25 cellular contexts compared by ENCODE assay signal in genomic region chr5:176527246-176528222, GRCh38. TPM values are rescaled to one million over a fixed set of nuclear protein-coding genes. Genes with fewer than 3 reads are reported as not detected.
A peak's percentile ranks its signal among the peaks of the same experiment; 100 is the strongest.
DNase-seq lines count a peak whose midpoint lies in the region; ATAC-seq and TF ChIP-seq lines count a peak whose summit lies in the region.
"Had no signal": no experiment of that assay in that cellular context is flagged by ENCODE, and none has a peak within 500 bp of the region (broad histone marks: within the 10 kb centered on the region; RNA-seq: fewer than 3 reads in every experiment).

No MANE protein-coding gene starts in this region.

- POLR2A ChIA-PET in PC-3 (lab: Charles Lee; ENCODE audit: unreplicated experiment), result no interaction called here

- intact Hi-C loops in PC-3 (cut with micrococcal nuclease) (no loop called here), posterior vena cava (cut with DNase I) (no loop called here)

- H3K4me3 ChIP-seq in PC-3 (ENCODE audit: low read length) (no peak overlapping the region), GM23248 (no peak overlapping the region)
- H3K4me3 ChIP-seq: ascending aorta, esophagus muscularis mucosa, gastroesophageal sphincter, SJCRH30 had no signal

- peaks cover 11% of the 10 kb centered on the region; the same call in 1 of the 2 replicates for H3K36me3 ChIP-seq in PC-3 (ENCODE audit: low read depth, low read length)
- no peaks in the 10 kb centered on the region for H3K36me3 ChIP-seq in GM23248 (ENCODE audit: low read depth)

- H3K27ac Mint-ChIP-seq in activated naive CD4-positive, alpha-beta T cell treated with anti-CD3 and anti-CD28 coated beads, Interleukin-2, amount 10 ng/mL, durations not matched to agents 7 days and 5 days, result peak overlapping the region; percentile 74
- peak overlapping the region; percentile 52 for H3K27ac Mint-ChIP-seq in glutamatergic neuron (ENCODE audit: unreplicated experiment)

- peaks cover 40% of the 10 kb centered on the region for H3K36me3 Mint-ChIP-seq in activated naive CD4-positive, alpha-beta T cell treated with anti-CD3 and anti-CD28 coated beads, Interleukin-2, amount 10 ng/mL, durations not matched to agents 7 days and 5 days
- no peaks in the 10 kb centered on the region for H3K36me3 Mint-ChIP-seq in glutamatergic neuron (ENCODE audit: unreplicated experiment)

- H3K79me2 ChIP-seq in PC-3 (ENCODE audit: low read length) (peaks cover under 1% of the 10 kb centered on the region; the same call in 1 of the 2 replicates), GM23248 (ENCODE audit: insufficient read depth) (no peaks in the 10 kb centered on the region)

- H3K4me2 ChIP-seq in PC-3 (ENCODE audit: low read length) (no peak overlapping the region), GM23248 (ENCODE audit: unreplicated experiment) (no peak overlapping the region)

- H3K4me1 ChIP-seq in PC-3 (ENCODE audit: insufficient read depth, low read length) (no peaks in the 10 kb centered on the region), GM23248 (ENCODE audit: insufficient read depth) (no peaks in the 10 kb centered on the region)
- H3K4me1 ChIP-seq: ascending aorta had no signal

- H3K9me2 ChIP-seq in PC-3 (replicated peaks; ENCODE audit: low read length), result no peaks in the 10 kb centered on the region
- H3K9me2 ChIP-seq in GM23248 (ENCODE audit: insufficient read depth), result no peaks in the 10 kb centered on the region

- no peak for ATAC-seq in PC-3
- ATAC-seq: left colon had no signal

- no peak overlapping the region for H2AFZ ChIP-seq in PC-3 (ENCODE audit: low read length)
- H2AFZ ChIP-seq in GM23248, result no peak overlapping the region

- H4K20me1 ChIP-seq in PC-3 (ENCODE audit: low read length) (no peaks in the 10 kb centered on the region), GM23248 (ENCODE audit: insufficient read depth) (no peaks in the 10 kb centered on the region)

- peaks cover 41% of the 10 kb centered on the region for H3K4me1 Mint-ChIP-seq in activated naive CD4-positive, alpha-beta T cell treated with anti-CD3 and anti-CD28 coated beads, Interleukin-2, amount 10 ng/mL, durations not matched to agents 7 days and 5 days
- H3K4me1 Mint-ChIP-seq in glutamatergic neuron (ENCODE audit: low read depth, unreplicated experiment), result peaks cover 6% of the 10 kb centered on the region

- H3F3A ChIP-seq in PC-3 (ENCODE audit: low read length, unreplicated experiment) (no peaks in the 10 kb centered on the region), GM23248 (ENCODE audit: insufficient read depth) (no peaks in the 10 kb centered on the region; the same call in 1 of the 2 replicates)

- no peak overlapping the region for H3K4me3 Mint-ChIP-seq in activated naive CD4-positive, alpha-beta T cell treated with anti-CD3 and anti-CD28 coated beads, Interleukin-2, amount 10 ng/mL, durations not matched to agents 7 days and 5 days
- no peak overlapping the region for H3K4me3 Mint-ChIP-seq in glutamatergic neuron (ENCODE audit: unreplicated experiment)
- H3K4me3 Mint-ChIP-seq: activated CD4-positive, alpha-beta T cell treated with anti-CD3 and anti-CD28 coated beads, Interleukin-2, amount 10 ng/mL, durations not matched to agents 7 days and 5 days had no signal

- no peaks in the 10 kb centered on the region for H3K9me3 ChIP-seq in PC-3 (ENCODE audit: low read length)
- no peaks in the 10 kb centered on the region for H3K9me3 ChIP-seq in GM23248 (ENCODE audit: low read depth)
- H3K9me3 ChIP-seq: ascending aorta, esophagus muscularis mucosa, gastroesophageal sphincter, SJCRH30 had no signal

- no peak for DNase-seq in activated naive CD4-positive, alpha-beta T cell treated with anti-CD3 and anti-CD28 coated beads, Interleukin-2, amount 10 ng/mL, durations not matched to agents 7 days and 5 days
- no peak for DNase-seq in activated naive CD4-positive, alpha-beta T cell treated with Interleukin-2 at 50 U/mL for 16 hours
- DNase-seq in PC-3, result no peak
- DNase-seq in glutamatergic neuron, result no peak
- peak; percentile 64 for DNase-seq in posterior vena cava (ENCODE audit: low spot score)
- DNase-seq in GM23248, result no peak
- no peak for DNase-seq in stimulated activated CD4-positive, alpha-beta T cell treated with anti-CD3 and anti-CD28 coated beads, Interleukin-1b, Interleukin-23, amount 100 ng/mL, for 48 hours
- no peak for DNase-seq in GM19240 (ENCODE audit: insufficient read length, low spot score)
- DNase-seq: activated CD4-positive, alpha-beta T cell treated with anti-CD3 and anti-CD28 coated beads, Interleukin-2, amount 10 ng/mL, durations not matched to agents 7 days and 5 days; activated gamma-delta T cell treated with Interleukin-2 at 50 U/mL for 16 hours; C1 segment of cervical spinal cord; DMS 273 treated with DMSO at 0.1 percent for 48 hours; effector CD4-positive, alpha-beta T cell; GDM1; left colon; NCI-H187 treated with DMSO at 0.1 percent for 48 hours; NCI-H226; NCI-H82; OCI-M1; SJCRH30; T-helper 1 cell had no signal

- TSS peak; percentile 19 for BruUV-seq in PC-3 (replicated peaks; lab: Mats Ljungman, UMichigan)

- 89 to 92% methylated on average over 25 to 34 of the region's 34 CpGs for WGBS in GM23248 (ENCODE audit: low coverage in 1 of 2, low lambda C conversion rate in 2 of 2, missing lambda C conversion rate in 2 of 2), 2 experiments

- H3K27ac ChIP-seq in PC-3 (ENCODE audit: low read length) (no peak overlapping the region), GM23248 (no peak overlapping the region)
- H3K27ac ChIP-seq: ascending aorta, esophagus muscularis mucosa, SJCRH30 had no signal

- in situ Hi-C loops in GM23248 (cut with MboI), result no loop called here

- no peaks in the 10 kb centered on the region for H3K27me3 ChIP-seq in PC-3 (ENCODE audit: low read length)
- no peaks in the 10 kb centered on the region for H3K27me3 ChIP-seq in GM23248 (replicated peaks; ENCODE audit: insufficient read depth)
- H3K27me3 ChIP-seq: ascending aorta, esophagus muscularis mucosa, gastroesophageal sphincter, SJCRH30 had no signal

- CTCF ChIA-PET in activated naive CD4-positive, alpha-beta T cell treated with anti-CD3 and anti-CD28 coated beads, Interleukin-2, amount 10 ng/mL, durations not matched to agents 7 days and 5 days (lab: Charles Lee), result no interaction called here
- CTCF ChIA-PET in PC-3 (lab: Charles Lee), result no interaction called here

- TF ChIP-seq CTCF in PC-3 (conservative IDR thresholded peaks at IDR 0.05; ENCODE audit: low read depth, low read length), result no peak
- no peak for TF ChIP-seq CTCF in glutamatergic neuron (IDR thresholded peaks at IDR 0.05; ENCODE audit: partially characterized antibody, unreplicated experiment)

- no peak overlapping the region for H3K9ac ChIP-seq in PC-3 (ENCODE audit: low read length)
- no peak overlapping the region for H3K9ac ChIP-seq in GM23248

- H3K27me3 Mint-ChIP-seq in activated naive CD4-positive, alpha-beta T cell treated with anti-CD3 and anti-CD28 coated beads, Interleukin-2, amount 10 ng/mL, durations not matched to agents 7 days and 5 days, result peaks cover 5% of the 10 kb centered on the region
- no peaks in the 10 kb centered on the region for H3K27me3 Mint-ChIP-seq in glutamatergic neuron (ENCODE audit: unreplicated experiment)
- H3K27me3 Mint-ChIP-seq: activated CD4-positive, alpha-beta T cell treated with anti-CD3 and anti-CD28 coated beads, Interleukin-2, amount 10 ng/mL, durations not matched to agents 7 days and 5 days; central memory CD8-positive, alpha-beta T cell had no signal

- H3K9me3 Mint-ChIP-seq in activated naive CD4-positive, alpha-beta T cell treated with anti-CD3 and anti-CD28 coated beads, Interleukin-2, amount 10 ng/mL, durations not matched to agents 7 days and 5 days, result no peaks in the 10 kb centered on the region
- peaks cover 1% of the 10 kb centered on the region for H3K9me3 Mint-ChIP-seq in glutamatergic neuron (ENCODE audit: unreplicated experiment)
- H3K9me3 Mint-ChIP-seq: activated CD4-positive, alpha-beta T cell treated with anti-CD3 and anti-CD28 coated beads, Interleukin-2, amount 10 ng/mL, durations not matched to agents 7 days and 5 days; central memory CD8-positive, alpha-beta T cell had no signal

RNA-seq across cellular contexts. Expression of gene RNF44, which starts 9.7 kb away (rescaled TPM):
- total RNA-seq in PC-3 (2014; rRNA removed) (19.2 and 28.3 TPM in 2 replicates), glutamatergic neuron (ENCODE audit: unreplicated experiment) (322 TPM), posterior vena cava (10 to 100 TPM; 16.2 to 16.6 TPM)
- 2.9 and 3.9 TPM in 2 replicates for total RNA-seq in GM23248 (2014; rRNA removed; shearing (Covaris generic))
- 2.0 and 2.1 TPM in 2 replicates for polyA plus RNA-seq in GM23248 (2016; fragmentation: Nextera tagmentation; extraction: Ambion mirVana)

RNA-seq across cellular contexts. Expression of gene CDHR2, which starts 21.6 kb away (rescaled TPM):
- total RNA-seq in PC-3 (2014; rRNA removed) (0.07 TPM in 1 of 2 replicates, not detected in the other), glutamatergic neuron (ENCODE audit: unreplicated experiment) (0.29 TPM), posterior vena cava (under 1 TPM in 1 of 2 donors, not detected in 1; 0.14 TPM)
- total RNA-seq in GM23248 (2014; rRNA removed; shearing (Covaris generic)), result not detected in 2 replicates
- not detected in 2 replicates for polyA plus RNA-seq in GM23248 (2016; fragmentation: Nextera tagmentation; extraction: Ambion mirVana)
- total RNA-seq: ascending aorta, SJCRH30 had no signal

Comparison
In these comparisons a context has a peak if more than half of its experiments do, and no peak if none do; other contexts are left out.
1. RNA of gene RNF44, which starts 9.7 kb away (total RNA-seq): 322 TPM in glutamatergic neuron (single experiment); 19.2 to 28.3 TPM in PC-3, 16.2 to 16.6 TPM in posterior vena cava and 2.9 to 3.9 TPM in GM23248; every median in the first group is over 10 times any median in the second.